Comparison of ENCODE assay signal across 2 cellular contexts in genomic region chr4:100504086-100504874, GRCh38.
TF ChIP-seq lines count a peak whose summit lies in the region.

No MANE protein-coding gene starts in this region.

TF ChIP-seq in SK-N-SH, 30 proteins besides CTCF, POLR2A, EP300 and RAD21 (continued from another document):
- TF ChIP-seq REST (IDR thresholded peaks at IDR 0.05; ENCODE audit: low read depth, low read length): no peak
- no peak for TF ChIP-seq JUND (IDR thresholded peaks at IDR 0.05)
- no peak for TF ChIP-seq IRF3 (IDR thresholded peaks at IDR 0.05; ENCODE audit: low read depth, low read length)

TF ChIP-seq in SK-N-SH treated with all-trans-retinoic acid at 6 μM for 48 hours, 23 proteins besides CTCF, POLR2A, EP300 and RAD21 (continued from another document):
- no peak for TF ChIP-seq TSHZ2 (CRISPR knock-in tag; IDR thresholded peaks at IDR 0.05)
- no peak for TF ChIP-seq OSR1 (CRISPR knock-in tag; IDR thresholded peaks at IDR 0.05)
TF ChIP-seq in SK-N-SH treated with all-trans-retinoic acid at 6 μM for 48 hours: peak in this region for 0.
